Comparison of ENCODE assay signal across 16 cellular contexts in the genomic region with DNA sequence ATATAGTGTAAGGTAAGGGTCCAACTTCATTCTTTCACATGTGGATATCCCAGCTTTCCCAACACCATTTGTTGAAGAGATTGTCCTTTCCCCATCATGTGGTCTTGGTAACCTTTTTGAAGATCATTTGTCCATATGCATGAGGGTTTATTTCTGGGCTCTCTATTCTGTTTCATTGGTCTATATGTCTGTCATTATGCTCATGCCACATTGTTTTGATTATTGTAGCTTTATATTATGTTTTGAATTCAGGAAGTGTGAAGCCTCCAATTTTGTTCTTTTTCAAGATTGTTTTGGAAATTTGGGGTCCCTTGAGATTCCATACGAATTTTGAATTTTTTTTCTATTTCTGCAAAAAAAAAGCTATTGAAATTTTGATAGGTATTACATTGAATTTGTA. TPM values are rescaled to one million over a fixed set of nuclear protein-coding genes. Genes with fewer than 3 reads are reported as not detected.
DNase-seq lines count a peak whose midpoint lies in the region; ATAC-seq, FAIRE-seq and TF ChIP-seq lines count a peak whose summit lies in the region.
"Had no signal": no experiment of that assay in that cellular context is flagged by ENCODE, and none has a peak within 500 bp of the region (broad histone marks: within the 10 kb centered on the region; RNA-seq: fewer than 3 reads in every experiment).

No MANE protein-coding gene starts in this region.

- H3K4me3 ChIP-seq in BLaER1 (peak overlapping the region; percentile 17; the same call in 1 of the 2 replicates), small intestine (ENCODE audit: low read depth in 1 of 2, low read length in 2 of 2) (no peak overlapping the region), PC-3 (ENCODE audit: low read length) (no peak overlapping the region)
- no peak overlapping the region for H3K4me3 ChIP-seq in CD4-positive, alpha-beta memory T cell (ENCODE audit: low read length in 2 of 2)

- H3K4me1 ChIP-seq in BLaER1: peaks cover 66% of the 10 kb centered on the region
- H3K4me1 ChIP-seq in small intestine (ENCODE audit: control insufficient read depth in 2 of 2, insufficient read depth in 1 of 2, low read depth in 1 of 2, low read length in 1 of 2): peaks cover 0 to 4% of the 10 kb centered on the region in 2 donors
- H3K4me1 ChIP-seq in CD4-positive, alpha-beta memory T cell (ENCODE audit: insufficient read depth, low read length): peaks cover 39% of the 10 kb centered on the region
- no peaks in the 10 kb centered on the region for H3K4me1 ChIP-seq in PC-3 (ENCODE audit: insufficient read depth, low read length)

- H3K9me3 ChIP-seq in BLaER1: peaks cover 30% of the 10 kb centered on the region
- no peaks in the 10 kb centered on the region for H3K9me3 ChIP-seq in small intestine (ENCODE audit: control insufficient read depth, low read depth)
- no peaks in the 10 kb centered on the region for H3K9me3 ChIP-seq in CD4-positive, alpha-beta memory T cell (ENCODE audit: control insufficient read depth in 1 of 2, low read length in 2 of 2)
- H3K9me3 ChIP-seq in PC-3 (ENCODE audit: low read length): no peaks in the 10 kb centered on the region

- ATAC-seq in activated B cell treated with CpG ODN at 0.5 μM for 24 hours (ENCODE audit: low read depth) (no peak), PC-3 (no peak)
- ATAC-seq: HCT116 had no signal

- H2AFZ ChIP-seq in PC-3 (ENCODE audit: low read length): no peak overlapping the region

- peak overlapping the region; percentile 63 for H3K27ac Mint-ChIP-seq in activated B cell treated with CpG ODN at 0.5 μM for 24 hours
- H3K27ac Mint-ChIP-seq in CD4-positive, alpha-beta memory T cell: peak overlapping the region in 2 of 7 donors; percentile 18 to 39
- H3K27ac Mint-ChIP-seq: CD4-positive, alpha-beta T cell had no signal

- POLR2A ChIA-PET in activated B cell treated with CpG ODN at 0.5 μM for 24 hours (lab: Charles Lee) (interaction anchor here (4.8 to 7.5 kb wide), 2 partner anchors 12 to 17 kb away, joined by 123 to 493 read pairs; partner anchors contain the start of gene RCSD1), PC-3 (lab: Charles Lee; ENCODE audit: unreplicated experiment) (no interaction called here)
- POLR2A ChIA-PET in CD4-positive, alpha-beta memory T cell (lab: Charles Lee; ENCODE audit: partially characterized antibody): interaction anchor here (1.4 to 7.7 kb wide), 4 partner anchors 13 to 100 kb away, joined by 5 to 178 read pairs (median 16); partner anchors contain the start of gene RCSD1

- H3K36me3 ChIP-seq in BLaER1: no peaks in the 10 kb centered on the region
- no peaks in the 10 kb centered on the region for H3K36me3 ChIP-seq in small intestine (ENCODE audit: control insufficient read depth in 2 of 2, insufficient read depth in 2 of 2, low read length in 2 of 2)
- no peaks in the 10 kb centered on the region for H3K36me3 ChIP-seq in CD4-positive, alpha-beta memory T cell (ENCODE audit: insufficient read depth, low read length)
- no peaks in the 10 kb centered on the region for H3K36me3 ChIP-seq in PC-3 (ENCODE audit: low read depth, low read length)

- CTCF ChIA-PET in activated B cell treated with CpG ODN at 0.5 μM for 24 hours (lab: Charles Lee) (interaction anchor here (1.5 to 7.4 kb wide), 2 partner anchors 12 to 73 kb away, joined by 8 to 78 read pairs; no protein-coding TSS in a partner anchor), PC-3 (lab: Charles Lee) (no interaction called here)
- CTCF ChIA-PET in CD4-positive, alpha-beta memory T cell (lab: Charles Lee; ENCODE audit: partially characterized antibody): interaction anchor here (0.6 to 7.6 kb wide), 6 partner anchors 9 to 73 kb away, joined by 3 to 64 read pairs (median 10); no protein-coding TSS in a partner anchor

- H3F3A ChIP-seq in PC-3 (ENCODE audit: low read length, unreplicated experiment): no peaks in the 10 kb centered on the region

- DNase-seq in GM12892 (ENCODE audit: insufficient read length) (no peak), activated B cell treated with CpG ODN at 0.5 μM for 24 hours (no peak), small intestine (no peak), NCI-H1092 treated with DMSO at 0.1 percent for 48 hours (lab: John Stamatoyannopoulos, UW) (no peak), PC-3 (no peak)
- DNase-seq in CD4-positive, alpha-beta memory T cell: no peak
- DNase-seq: CD4-positive, alpha-beta T cell; DMS79; GDM1 had no signal

- no peaks in the 10 kb centered on the region for H3K9me2 ChIP-seq in PC-3 (replicated peaks; ENCODE audit: low read length)

- TF ChIP-seq CTCF in activated B cell treated with CpG ODN at 0.5 μM for 24 hours (IDR thresholded peaks at IDR 0.05) (no peak), PC-3 (conservative IDR thresholded peaks at IDR 0.05; ENCODE audit: low read depth, low read length) (no peak)

- no peaks in the 10 kb centered on the region for H3K9me3 Mint-ChIP-seq in activated B cell treated with CpG ODN at 0.5 μM for 24 hours
- peaks cover 0 to 5% (median 0%) of the 10 kb centered on the region in 8 donors for H3K9me3 Mint-ChIP-seq in CD4-positive, alpha-beta memory T cell
- H3K9me3 Mint-ChIP-seq: CD4-positive, alpha-beta T cell had no signal

- H3K4me2 ChIP-seq in BLaER1 (no peak overlapping the region), PC-3 (ENCODE audit: low read length) (no peak overlapping the region)

- 72 to 91% (median 86%) methylated on average over 1 of the region's 1 CpG for WGBS in small intestine, 3 donors

- H4K20me1 ChIP-seq in BLaER1 (no peaks in the 10 kb centered on the region), PC-3 (ENCODE audit: low read length) (no peaks in the 10 kb centered on the region)

- peaks cover 3% of the 10 kb centered on the region for H3K36me3 Mint-ChIP-seq in activated B cell treated with CpG ODN at 0.5 μM for 24 hours (ENCODE audit: low read depth)
- no peaks in the 10 kb centered on the region for H3K36me3 Mint-ChIP-seq in CD4-positive, alpha-beta memory T cell

- BruUV-seq in PC-3 (replicated peaks; lab: Mats Ljungman, UMichigan): no TSS peak

- H3K27ac ChIP-seq in BLaER1 (no peak overlapping the region), small intestine (ENCODE audit: low read depth in 1 of 2, low read length in 1 of 2) (no peak overlapping the region), PC-3 (ENCODE audit: low read length) (no peak overlapping the region)
- no peak overlapping the region for H3K27ac ChIP-seq in CD4-positive, alpha-beta memory T cell (ENCODE audit: low read depth, low read length)

- no peaks in the 10 kb centered on the region for H3K79me2 ChIP-seq in PC-3 (ENCODE audit: low read length)

- H3K27me3 Mint-ChIP-seq in activated B cell treated with CpG ODN at 0.5 μM for 24 hours: no peaks in the 10 kb centered on the region
- H3K27me3 Mint-ChIP-seq in CD4-positive, alpha-beta memory T cell: no peaks in the 10 kb centered on the region
- H3K27me3 Mint-ChIP-seq: CD4-positive, alpha-beta T cell had no signal

- H3K4me1 Mint-ChIP-seq in activated B cell treated with CpG ODN at 0.5 μM for 24 hours: peaks cover 87% of the 10 kb centered on the region
- H3K4me1 Mint-ChIP-seq in CD4-positive, alpha-beta memory T cell: peaks cover 34 to 62% (median 43%) of the 10 kb centered on the region in 4 donors

- H3K27me3 ChIP-seq in BLaER1 (no peaks in the 10 kb centered on the region), small intestine (ENCODE audit: control insufficient read depth in 2 of 2, insufficient read depth in 2 of 2, low read length in 2 of 2) (no peaks in the 10 kb centered on the region), PC-3 (ENCODE audit: low read length) (peaks cover 26% of the 10 kb centered on the region)
- H3K27me3 ChIP-seq in CD4-positive, alpha-beta memory T cell (ENCODE audit: insufficient read depth, low read length): no peaks in the 10 kb centered on the region

- intact Hi-C loops in activated B cell treated with CpG ODN at 0.5 μM for 24 hours (cut with micrococcal nuclease): loop anchor here (5.0 kb wide), 1 partner anchor 288 kb away; no protein-coding TSS in a partner anchor
- intact Hi-C loops in CD4-positive, alpha-beta memory T cell (cut with micrococcal nuclease): no loop called here
- intact Hi-C loops in PC-3 (cut with micrococcal nuclease): no loop called here

- H3K4me3 Mint-ChIP-seq in activated B cell treated with CpG ODN at 0.5 μM for 24 hours: no peak overlapping the region
- no peak overlapping the region for H3K4me3 Mint-ChIP-seq in CD4-positive, alpha-beta memory T cell
- H3K4me3 Mint-ChIP-seq: CD4-positive, alpha-beta T cell had no signal

- TF ChIP-seq POLR2A in GM12892 (IDR thresholded peaks at IDR 0.05; ENCODE audit: low read depth, low read length): no peak

- FAIRE-seq in GM12892 (lab: Jason Lieb, UNC) (peak; percentile 44), small intestine (lab: Jason Lieb, UNC) (peak; percentile 10)
- FAIRE-seq: A204.1 had no signal

- H3K9ac ChIP-seq in BLaER1 (no peak overlapping the region), PC-3 (ENCODE audit: low read length) (no peak overlapping the region)

RNA-seq across cellular contexts. Expression of gene RCSD1, which starts 15.2 kb away (rescaled TPM):
- 68.5 TPM for polyA plus RNA-seq in GM12892 (2012; ENCODE audit: missing spikeins)
- 184 and 185 TPM in 2 replicates for total RNA-seq in activated B cell treated with CpG ODN at 0.5 μM for 24 hours
- polyA plus RNA-seq in small intestine: 10 to 100 TPM in 1 of 3 donors, 1 to 10 TPM in 2; 2.0 to 14.1 (median 9.1) TPM
- 100 to 1,000 TPM; 124 to 129 TPM for total RNA-seq in CD4-positive, alpha-beta memory T cell
- 100 to 1,000 TPM; 163 to 173 TPM for polyA plus RNA-seq in CD4-positive, alpha-beta memory T cell
- total RNA-seq in PC-3 (2014; rRNA removed): not detected in 2 replicates
- total RNA-seq: H4, HT1080 had no signal
- polyA plus RNA-seq: AG04450, BJ had no signal

Comparison
In these comparisons a context has a peak if more than half of its experiments do, and no peak if none do; other contexts are left out.
1. RNA of gene RCSD1, which starts 15.2 kb away (total RNA-seq): 184 to 185 TPM in activated B cell treated with CpG ODN at 0.5 μM for 24 hours and 124 to 129 TPM in CD4-positive, alpha-beta memory T cell; not detected in PC-3; every median in the first group is over 100 times any median in the second.